1 cellular context compared by ENCODE assay signal in the genomic region with DNA sequence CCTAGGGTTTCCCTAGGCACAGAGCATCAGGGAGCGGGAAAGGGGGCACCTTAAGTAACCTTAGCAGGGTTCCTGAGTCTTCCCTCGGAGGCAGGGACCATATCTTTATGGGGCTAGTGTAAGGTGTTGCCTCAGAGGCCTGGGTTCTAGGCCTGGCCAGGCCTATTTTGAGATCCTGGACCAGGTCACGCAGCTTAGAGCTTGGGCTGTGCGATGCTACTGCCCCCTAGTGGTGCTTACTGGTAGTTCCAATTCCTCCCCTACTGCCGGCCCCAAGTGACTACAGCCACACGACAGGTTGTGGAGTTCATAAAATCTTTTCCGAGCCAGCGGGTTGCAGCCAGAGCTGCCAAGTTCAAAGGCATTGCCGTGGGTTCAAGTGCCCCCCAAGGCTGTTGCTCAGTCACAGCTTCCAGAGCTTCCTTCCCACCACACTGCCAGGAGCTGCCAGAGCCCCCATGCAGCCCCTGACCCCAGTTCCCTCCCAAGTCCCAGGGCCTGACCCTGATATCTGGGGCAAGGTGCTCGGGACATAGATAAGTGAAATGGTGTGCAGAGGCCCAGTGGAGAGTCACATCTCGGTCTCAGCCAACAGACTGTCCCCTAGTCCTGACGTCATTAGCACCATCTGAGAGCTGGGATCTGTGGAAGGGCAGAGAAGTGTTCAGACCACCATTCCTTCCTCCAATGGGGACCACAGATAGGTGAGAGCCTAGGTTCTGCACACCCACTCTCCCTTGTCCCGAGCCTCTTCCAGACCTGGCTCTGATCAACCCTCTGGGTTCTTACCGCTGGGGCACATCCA.
TF ChIP-seq lines count a peak whose summit lies in the region.

No MANE protein-coding gene starts in this region.

TF ChIP-seq in HepG2, 621 proteins besides CTCF, POLR2A, EP300 and RAD21 (continued from another document and continues in another):
- TF ChIP-seq, protein P1, sequence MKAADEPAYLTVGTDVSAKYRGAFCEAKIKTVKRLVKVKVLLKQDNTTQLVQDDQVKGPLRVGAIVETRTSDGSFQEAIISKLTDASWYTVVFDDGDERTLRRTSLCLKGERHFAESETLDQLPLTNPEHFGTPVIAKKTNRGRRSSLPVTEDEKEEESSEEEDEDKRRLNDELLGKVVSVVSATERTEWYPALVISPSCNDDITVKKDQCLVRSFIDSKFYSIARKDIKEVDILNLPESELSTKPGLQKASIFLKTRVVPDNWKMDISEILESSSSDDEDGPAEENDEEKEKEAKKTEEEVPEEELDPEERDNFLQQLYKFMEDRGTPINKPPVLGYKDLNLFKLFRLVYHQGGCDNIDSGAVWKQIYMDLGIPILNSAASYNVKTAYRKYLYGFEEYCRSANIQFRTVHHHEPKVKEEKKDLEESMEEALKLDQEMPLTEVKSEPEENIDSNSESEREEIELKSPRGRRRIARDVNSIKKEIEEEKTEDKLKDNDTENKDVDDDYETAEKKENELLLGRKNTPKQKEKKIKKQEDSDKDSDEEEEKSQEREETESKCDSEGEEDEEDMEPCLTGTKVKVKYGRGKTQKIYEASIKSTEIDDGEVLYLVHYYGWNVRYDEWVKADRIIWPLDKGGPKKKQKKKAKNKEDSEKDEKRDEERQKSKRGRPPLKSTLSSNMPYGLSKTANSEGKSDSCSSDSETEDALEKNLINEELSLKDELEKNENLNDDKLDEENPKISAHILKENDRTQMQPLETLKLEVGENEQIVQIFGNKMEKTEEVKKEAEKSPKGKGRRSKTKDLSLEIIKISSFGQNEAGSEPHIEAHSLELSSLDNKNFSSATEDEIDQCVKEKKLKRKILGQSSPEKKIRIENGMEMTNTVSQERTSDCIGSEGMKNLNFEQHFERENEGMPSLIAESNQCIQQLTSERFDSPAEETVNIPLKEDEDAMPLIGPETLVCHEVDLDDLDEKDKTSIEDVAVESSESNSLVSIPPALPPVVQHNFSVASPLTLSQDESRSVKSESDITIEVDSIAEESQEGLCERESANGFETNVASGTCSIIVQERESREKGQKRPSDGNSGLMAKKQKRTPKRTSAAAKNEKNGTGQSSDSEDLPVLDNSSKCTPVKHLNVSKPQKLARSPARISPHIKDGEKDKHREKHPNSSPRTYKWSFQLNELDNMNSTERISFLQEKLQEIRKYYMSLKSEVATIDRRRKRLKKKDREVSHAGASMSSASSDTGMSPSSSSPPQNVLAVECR (CRISPR knock-in tag; IDR thresholded peaks at IDR 0.05; ENCODE audit: borderline replicate concordance), result peak; percentile 63; the same call in 1 of the 2 replicates
- TF ChIP-seq ZNF567 (CRISPR knock-in tag; IDR thresholded peaks at IDR 0.05; ENCODE audit: borderline replicate concordance), result no peak
- TF ChIP-seq ZNF780A (CRISPR knock-in tag; IDR thresholded peaks at IDR 0.05), result no peak
- TF ChIP-seq, protein P2, sequence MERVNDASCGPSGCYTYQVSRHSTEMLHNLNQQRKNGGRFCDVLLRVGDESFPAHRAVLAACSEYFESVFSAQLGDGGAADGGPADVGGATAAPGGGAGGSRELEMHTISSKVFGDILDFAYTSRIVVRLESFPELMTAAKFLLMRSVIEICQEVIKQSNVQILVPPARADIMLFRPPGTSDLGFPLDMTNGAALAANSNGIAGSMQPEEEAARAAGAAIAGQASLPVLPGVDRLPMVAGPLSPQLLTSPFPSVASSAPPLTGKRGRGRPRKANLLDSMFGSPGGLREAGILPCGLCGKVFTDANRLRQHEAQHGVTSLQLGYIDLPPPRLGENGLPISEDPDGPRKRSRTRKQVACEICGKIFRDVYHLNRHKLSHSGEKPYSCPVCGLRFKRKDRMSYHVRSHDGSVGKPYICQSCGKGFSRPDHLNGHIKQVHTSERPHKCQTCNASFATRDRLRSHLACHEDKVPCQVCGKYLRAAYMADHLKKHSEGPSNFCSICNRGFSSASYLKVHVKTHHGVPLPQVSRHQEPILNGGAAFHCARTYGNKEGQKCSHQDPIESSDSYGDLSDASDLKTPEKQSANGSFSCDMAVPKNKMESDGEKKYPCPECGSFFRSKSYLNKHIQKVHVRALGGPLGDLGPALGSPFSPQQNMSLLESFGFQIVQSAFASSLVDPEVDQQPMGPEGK (CRISPR knock-in tag; IDR thresholded peaks at IDR 0.05), result 0 out of 2 replicates have a peak, but pooled peaks have one; percentile 23
- peak; percentile 42; the same call in 1 of the 2 replicates for TF ChIP-seq PITX1 (CRISPR knock-in tag; IDR thresholded peaks at IDR 0.05)
- 0 out of 2 replicates have a peak, but pooled peaks have one; percentile 34 for TF ChIP-seq RFXANK (CRISPR knock-in tag; IDR thresholded peaks at IDR 0.05)
- TF ChIP-seq, protein P3, sequence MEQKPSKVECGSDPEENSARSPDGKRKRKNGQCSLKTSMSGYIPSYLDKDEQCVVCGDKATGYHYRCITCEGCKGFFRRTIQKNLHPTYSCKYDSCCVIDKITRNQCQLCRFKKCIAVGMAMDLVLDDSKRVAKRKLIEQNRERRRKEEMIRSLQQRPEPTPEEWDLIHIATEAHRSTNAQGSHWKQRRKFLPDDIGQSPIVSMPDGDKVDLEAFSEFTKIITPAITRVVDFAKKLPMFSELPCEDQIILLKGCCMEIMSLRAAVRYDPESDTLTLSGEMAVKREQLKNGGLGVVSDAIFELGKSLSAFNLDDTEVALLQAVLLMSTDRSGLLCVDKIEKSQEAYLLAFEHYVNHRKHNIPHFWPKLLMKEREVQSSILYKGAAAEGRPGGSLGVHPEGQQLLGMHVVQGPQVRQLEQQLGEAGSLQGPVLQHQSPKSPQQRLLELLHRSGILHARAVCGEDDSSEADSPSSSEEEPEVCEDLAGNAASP (CRISPR knock-in tag; IDR thresholded peaks at IDR 0.05; ENCODE audit: borderline replicate concordance), result no peak; the same call in 1 of the 2 replicates
- 0 out of 2 replicates have a peak, but pooled peaks have one; percentile 41 for TF ChIP-seq CC2D1A (CRISPR knock-in tag; IDR thresholded peaks at IDR 0.05)
- no peak for TF ChIP-seq ZNF761 (CRISPR knock-in tag; conservative IDR thresholded peaks at IDR 0.05)
- TF ChIP-seq ZFY (CRISPR knock-in tag; IDR thresholded peaks at IDR 0.05), result peak; percentile 67; the same call in 1 of the 2 replicates
- TF ChIP-seq BCL6 (CRISPR knock-in tag; IDR thresholded peaks at IDR 0.05), result 0 out of 2 replicates have a peak, but pooled peaks have one; percentile 32
- TF ChIP-seq HOXA7 (CRISPR knock-in tag; IDR thresholded peaks at IDR 0.05), result no peak
- TF ChIP-seq, protein P4, sequence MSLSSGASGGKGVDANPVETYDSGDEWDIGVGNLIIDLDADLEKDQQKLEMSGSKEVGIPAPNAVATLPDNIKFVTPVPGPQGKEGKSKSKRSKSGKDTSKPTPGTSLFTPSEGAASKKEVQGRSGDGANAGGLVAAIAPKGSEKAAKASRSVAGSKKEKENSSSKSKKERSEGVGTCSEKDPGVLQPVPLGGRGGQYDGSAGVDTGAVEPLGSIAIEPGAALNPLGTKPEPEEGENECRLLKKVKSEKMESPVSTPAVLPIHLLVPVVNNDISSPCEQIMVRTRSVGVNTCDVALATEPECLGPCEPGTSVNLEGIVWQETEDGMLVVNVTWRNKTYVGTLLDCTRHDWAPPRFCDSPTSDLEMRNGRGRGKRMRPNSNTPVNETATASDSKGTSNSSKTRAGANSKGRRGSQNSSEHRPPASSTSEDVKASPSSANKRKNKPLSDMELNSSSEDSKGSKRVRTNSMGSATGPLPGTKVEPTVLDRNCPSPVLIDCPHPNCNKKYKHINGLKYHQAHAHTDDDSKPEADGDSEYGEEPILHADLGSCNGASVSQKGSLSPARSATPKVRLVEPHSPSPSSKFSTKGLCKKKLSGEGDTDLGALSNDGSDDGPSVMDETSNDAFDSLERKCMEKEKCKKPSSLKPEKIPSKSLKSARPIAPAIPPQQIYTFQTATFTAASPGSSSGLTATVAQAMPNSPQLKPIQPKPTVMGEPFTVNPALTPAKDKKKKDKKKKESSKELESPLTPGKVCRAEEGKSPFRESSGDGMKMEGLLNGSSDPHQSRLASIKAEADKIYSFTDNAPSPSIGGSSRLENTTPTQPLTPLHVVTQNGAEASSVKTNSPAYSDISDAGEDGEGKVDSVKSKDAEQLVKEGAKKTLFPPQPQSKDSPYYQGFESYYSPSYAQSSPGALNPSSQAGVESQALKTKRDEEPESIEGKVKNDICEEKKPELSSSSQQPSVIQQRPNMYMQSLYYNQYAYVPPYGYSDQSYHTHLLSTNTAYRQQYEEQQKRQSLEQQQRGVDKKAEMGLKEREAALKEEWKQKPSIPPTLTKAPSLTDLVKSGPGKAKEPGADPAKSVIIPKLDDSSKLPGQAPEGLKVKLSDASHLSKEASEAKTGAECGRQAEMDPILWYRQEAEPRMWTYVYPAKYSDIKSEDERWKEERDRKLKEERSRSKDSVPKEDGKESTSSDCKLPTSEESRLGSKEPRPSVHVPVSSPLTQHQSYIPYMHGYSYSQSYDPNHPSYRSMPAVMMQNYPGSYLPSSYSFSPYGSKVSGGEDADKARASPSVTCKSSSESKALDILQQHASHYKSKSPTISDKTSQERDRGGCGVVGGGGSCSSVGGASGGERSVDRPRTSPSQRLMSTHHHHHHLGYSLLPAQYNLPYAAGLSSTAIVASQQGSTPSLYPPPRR (CRISPR knock-in tag; IDR thresholded peaks at IDR 0.05; ENCODE audit: borderline replicate concordance), result no peak
- TF ChIP-seq KDM4B (CRISPR knock-in tag; IDR thresholded peaks at IDR 0.05), result no peak
- TF ChIP-seq ATF7-NPFF (CRISPR knock-in tag; IDR thresholded peaks at IDR 0.05; ENCODE audit: low read depth), result peak; percentile 53; the same call in 1 of the 2 replicates
- TF ChIP-seq ZNF333 (CRISPR knock-in tag; IDR thresholded peaks at IDR 0.05; ENCODE audit: borderline replicate concordance), result 0 out of 2 replicates have a peak, but pooled peaks have one; percentile 60
- no peak for TF ChIP-seq WIZ (CRISPR knock-in tag; IDR thresholded peaks at IDR 0.05)
- 0 out of 2 replicates have a peak, but pooled peaks have one; percentile 18 for TF ChIP-seq ARHGAP35 (CRISPR knock-in tag; IDR thresholded peaks at IDR 0.05; ENCODE audit: borderline replicate concordance)
- TF ChIP-seq ZNF33A (CRISPR knock-in tag; IDR thresholded peaks at IDR 0.05; ENCODE audit: borderline replicate concordance), result no peak
- TF ChIP-seq, protein P5, sequence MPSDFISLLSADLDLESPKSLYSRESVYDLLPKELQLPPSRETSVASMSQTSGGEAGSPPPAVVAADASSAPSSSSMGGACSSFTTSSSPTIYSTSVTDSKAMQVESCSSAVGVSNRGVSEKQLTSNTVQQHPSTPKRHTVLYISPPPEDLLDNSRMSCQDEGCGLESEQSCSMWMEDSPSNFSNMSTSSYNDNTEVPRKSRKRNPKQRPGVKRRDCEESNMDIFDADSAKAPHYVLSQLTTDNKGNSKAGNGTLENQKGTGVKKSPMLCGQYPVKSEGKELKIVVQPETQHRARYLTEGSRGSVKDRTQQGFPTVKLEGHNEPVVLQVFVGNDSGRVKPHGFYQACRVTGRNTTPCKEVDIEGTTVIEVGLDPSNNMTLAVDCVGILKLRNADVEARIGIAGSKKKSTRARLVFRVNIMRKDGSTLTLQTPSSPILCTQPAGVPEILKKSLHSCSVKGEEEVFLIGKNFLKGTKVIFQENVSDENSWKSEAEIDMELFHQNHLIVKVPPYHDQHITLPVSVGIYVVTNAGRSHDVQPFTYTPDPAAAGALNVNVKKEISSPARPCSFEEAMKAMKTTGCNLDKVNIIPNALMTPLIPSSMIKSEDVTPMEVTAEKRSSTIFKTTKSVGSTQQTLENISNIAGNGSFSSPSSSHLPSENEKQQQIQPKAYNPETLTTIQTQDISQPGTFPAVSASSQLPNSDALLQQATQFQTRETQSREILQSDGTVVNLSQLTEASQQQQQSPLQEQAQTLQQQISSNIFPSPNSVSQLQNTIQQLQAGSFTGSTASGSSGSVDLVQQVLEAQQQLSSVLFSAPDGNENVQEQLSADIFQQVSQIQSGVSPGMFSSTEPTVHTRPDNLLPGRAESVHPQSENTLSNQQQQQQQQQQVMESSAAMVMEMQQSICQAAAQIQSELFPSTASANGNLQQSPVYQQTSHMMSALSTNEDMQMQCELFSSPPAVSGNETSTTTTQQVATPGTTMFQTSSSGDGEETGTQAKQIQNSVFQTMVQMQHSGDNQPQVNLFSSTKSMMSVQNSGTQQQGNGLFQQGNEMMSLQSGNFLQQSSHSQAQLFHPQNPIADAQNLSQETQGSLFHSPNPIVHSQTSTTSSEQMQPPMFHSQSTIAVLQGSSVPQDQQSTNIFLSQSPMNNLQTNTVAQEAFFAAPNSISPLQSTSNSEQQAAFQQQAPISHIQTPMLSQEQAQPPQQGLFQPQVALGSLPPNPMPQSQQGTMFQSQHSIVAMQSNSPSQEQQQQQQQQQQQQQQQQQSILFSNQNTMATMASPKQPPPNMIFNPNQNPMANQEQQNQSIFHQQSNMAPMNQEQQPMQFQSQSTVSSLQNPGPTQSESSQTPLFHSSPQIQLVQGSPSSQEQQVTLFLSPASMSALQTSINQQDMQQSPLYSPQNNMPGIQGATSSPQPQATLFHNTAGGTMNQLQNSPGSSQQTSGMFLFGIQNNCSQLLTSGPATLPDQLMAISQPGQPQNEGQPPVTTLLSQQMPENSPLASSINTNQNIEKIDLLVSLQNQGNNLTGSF (CRISPR knock-in tag; IDR thresholded peaks at IDR 0.05), result no peak; the same call in 1 of the 2 replicates
- no peak for TF ChIP-seq HMG20B (CRISPR knock-in tag; conservative IDR thresholded peaks at IDR 0.05)
- TF ChIP-seq YY1 (IDR thresholded peaks at IDR 0.05; ENCODE audit: insufficient read depth, insufficient replicate concordance, low read depth, low read length), result peak; percentile 8
- TF ChIP-seq, protein P6, sequence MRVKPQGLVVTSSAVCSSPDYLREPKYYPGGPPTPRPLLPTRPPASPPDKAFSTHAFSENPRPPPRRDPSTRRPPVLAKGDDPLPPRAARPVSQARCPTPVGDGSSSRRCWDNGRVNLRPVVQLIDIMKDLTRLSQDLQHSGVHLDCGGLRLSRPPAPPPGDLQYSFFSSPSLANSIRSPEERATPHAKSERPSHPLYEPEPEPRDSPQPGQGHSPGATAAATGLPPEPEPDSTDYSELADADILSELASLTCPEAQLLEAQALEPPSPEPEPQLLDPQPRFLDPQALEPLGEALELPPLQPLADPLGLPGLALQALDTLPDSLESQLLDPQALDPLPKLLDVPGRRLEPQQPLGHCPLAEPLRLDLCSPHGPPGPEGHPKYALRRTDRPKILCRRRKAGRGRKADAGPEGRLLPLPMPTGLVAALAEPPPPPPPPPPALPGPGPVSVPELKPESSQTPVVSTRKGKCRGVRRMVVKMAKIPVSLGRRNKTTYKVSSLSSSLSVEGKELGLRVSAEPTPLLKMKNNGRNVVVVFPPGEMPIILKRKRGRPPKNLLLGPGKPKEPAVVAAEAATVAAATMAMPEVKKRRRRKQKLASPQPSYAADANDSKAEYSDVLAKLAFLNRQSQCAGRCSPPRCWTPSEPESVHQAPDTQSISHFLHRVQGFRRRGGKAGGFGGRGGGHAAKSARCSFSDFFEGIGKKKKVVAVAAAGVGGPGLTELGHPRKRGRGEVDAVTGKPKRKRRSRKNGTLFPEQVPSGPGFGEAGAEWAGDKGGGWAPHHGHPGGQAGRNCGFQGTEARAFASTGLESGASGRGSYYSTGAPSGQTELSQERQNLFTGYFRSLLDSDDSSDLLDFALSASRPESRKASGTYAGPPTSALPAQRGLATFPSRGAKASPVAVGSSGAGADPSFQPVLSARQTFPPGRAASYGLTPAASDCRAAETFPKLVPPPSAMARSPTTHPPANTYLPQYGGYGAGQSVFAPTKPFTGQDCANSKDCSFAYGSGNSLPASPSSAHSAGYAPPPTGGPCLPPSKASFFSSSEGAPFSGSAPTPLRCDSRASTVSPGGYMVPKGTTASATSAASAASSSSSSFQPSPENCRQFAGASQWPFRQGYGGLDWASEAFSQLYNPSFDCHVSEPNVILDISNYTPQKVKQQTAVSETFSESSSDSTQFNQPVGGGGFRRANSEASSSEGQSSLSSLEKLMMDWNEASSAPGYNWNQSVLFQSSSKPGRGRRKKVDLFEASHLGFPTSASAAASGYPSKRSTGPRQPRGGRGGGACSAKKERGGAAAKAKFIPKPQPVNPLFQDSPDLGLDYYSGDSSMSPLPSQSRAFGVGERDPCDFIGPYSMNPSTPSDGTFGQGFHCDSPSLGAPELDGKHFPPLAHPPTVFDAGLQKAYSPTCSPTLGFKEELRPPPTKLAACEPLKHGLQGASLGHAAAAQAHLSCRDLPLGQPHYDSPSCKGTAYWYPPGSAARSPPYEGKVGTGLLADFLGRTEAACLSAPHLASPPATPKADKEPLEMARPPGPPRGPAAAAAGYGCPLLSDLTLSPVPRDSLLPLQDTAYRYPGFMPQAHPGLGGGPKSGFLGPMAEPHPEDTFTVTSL (CRISPR knock-in tag; IDR thresholded peaks at IDR 0.05; ENCODE audit: borderline replicate concordance), result 0 out of 2 replicates have a peak, but pooled peaks have one; percentile 15
